Comparison of ENCODE assay signal across 15 cellular contexts in the genomic region with DNA sequence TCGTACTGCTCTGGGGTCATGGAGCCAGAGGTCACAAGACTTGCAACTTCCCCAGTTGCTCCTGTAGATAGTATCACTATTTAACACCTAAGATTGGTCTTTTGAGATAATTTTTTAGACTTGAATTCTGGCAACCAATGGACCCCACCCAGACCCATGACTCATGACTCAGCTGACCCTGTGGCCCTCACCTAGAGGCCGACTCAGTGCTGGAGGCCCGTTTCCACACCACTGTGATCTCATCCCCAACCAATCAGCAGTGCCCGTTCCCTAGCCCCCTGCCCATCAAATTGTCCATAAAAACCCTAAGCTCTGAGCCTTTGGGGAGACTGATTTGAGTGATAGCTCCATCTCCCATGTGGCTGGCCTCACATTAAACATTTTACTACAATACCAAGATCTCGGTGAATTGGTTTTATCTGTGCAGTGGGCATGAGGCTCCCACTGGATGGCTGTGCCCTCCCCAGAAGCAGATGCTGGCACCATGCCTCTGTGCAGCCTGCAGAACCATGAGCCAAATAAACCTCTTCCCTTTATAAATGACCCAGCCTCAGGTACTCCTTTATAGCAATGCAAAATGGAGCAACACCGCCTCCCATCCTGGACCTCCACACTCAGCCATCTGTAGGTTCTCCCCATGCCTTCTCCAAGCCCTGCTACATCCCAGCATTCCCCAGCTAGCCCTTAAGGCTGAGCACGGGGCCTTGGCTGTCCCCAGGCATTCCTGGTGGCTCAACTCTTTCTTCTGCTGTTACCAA.
"Had no signal": no experiment of that assay in that cellular context is flagged by ENCODE, and none has a peak within 500 bp of the region (broad histone marks: within the 10 kb centered on the region; RNA-seq: fewer than 3 reads in every experiment).

No MANE protein-coding gene starts in this region.

- H3K4me3 ChIP-seq: smooth muscle cell, testis, tibial nerve had no signal

- H3K4me3 Mint-ChIP-seq: endodermal cell; naive thymus-derived CD4-positive, alpha-beta T cell; stimulated activated memory B cell treated with anti-CD40 and anti-IgM and Interleukin-4, amounts not matched to agents 10 μg/mL and 1 μg/mL and 100 μg/mL, for 72 hours; stimulated activated naive CD8-positive, alpha-beta T cell treated with anti-CD3 and anti-CD28 coated beads, Interleukin-15, amount 100 ng/mL, for 72 hours had no signal

- H3K9me3 Mint-ChIP-seq: naive thymus-derived CD4-positive, alpha-beta T cell; stimulated activated memory B cell treated with anti-CD40 and anti-IgM and Interleukin-4, amounts not matched to agents 10 μg/mL and 1 μg/mL and 100 μg/mL, for 72 hours; stimulated activated naive CD8-positive, alpha-beta T cell treated with anti-CD3 and anti-CD28 coated beads, Interleukin-15, amount 100 ng/mL, for 72 hours had no signal

- H3K36me3 ChIP-seq: neutrophil had no signal

- H3K27ac Mint-ChIP-seq: endodermal cell; stimulated activated memory B cell treated with anti-CD40 and anti-IgM and Interleukin-4, amounts not matched to agents 10 μg/mL and 1 μg/mL and 100 μg/mL, for 72 hours; stimulated activated naive CD8-positive, alpha-beta T cell treated with anti-CD3 and anti-CD28 coated beads, Interleukin-15, amount 100 ng/mL, for 72 hours had no signal

- DNase-seq: dermis blood vessel endothelial cell; endodermal cell; foreskin melanocyte; hippocampal formation; mammary epithelial cell; naive thymus-derived CD4-positive, alpha-beta T cell; stimulated activated CD4-positive, alpha-beta T cell treated with anti-CD3 and anti-CD28 coated beads, Interleukin-4, amount 100 ng/mL, for 1 hour; stimulated activated CD8-positive, alpha-beta memory T cell treated with anti-CD3 and anti-CD28 coated beads, Interleukin-4, amount 100 ng/mL, for 48 hours; stimulated activated naive CD8-positive, alpha-beta T cell treated with anti-CD3 and anti-CD28 coated beads, Interleukin-15, amount 100 ng/mL, for 72 hours; testis had no signal

- H3K27me3 Mint-ChIP-seq: stimulated activated memory B cell treated with anti-CD40 and anti-IgM and Interleukin-4, amounts not matched to agents 10 μg/mL and 1 μg/mL and 100 μg/mL, for 72 hours; stimulated activated naive CD8-positive, alpha-beta T cell treated with anti-CD3 and anti-CD28 coated beads, Interleukin-15, amount 100 ng/mL, for 72 hours had no signal

- ATAC-seq: naive thymus-derived CD4-positive, alpha-beta T cell; right cardiac atrium; stimulated activated memory B cell treated with anti-CD40 and anti-IgM and Interleukin-4, amounts not matched to agents 10 μg/mL and 1 μg/mL and 100 μg/mL, for 72 hours; stimulated activated naive CD8-positive, alpha-beta T cell treated with anti-CD3 and anti-CD28 coated beads, Interleukin-15, amount 100 ng/mL, for 72 hours had no signal

- H3K27ac ChIP-seq: neutrophil, testis, tibial nerve had no signal

- H3K9me3 ChIP-seq: neutrophil, testis, tibial nerve had no signal

- H3K27me3 ChIP-seq: testis, tibial nerve had no signal
